Comparison of ENCODE assay signal across 9 cellular contexts in genomic region chr2:164599954-164600589, GRCh38. TPM values are rescaled to one million over a fixed set of nuclear protein-coding genes. Genes with fewer than 3 reads are reported as not detected.
DNase-seq lines count a peak whose midpoint lies in the region; ATAC-seq, FAIRE-seq and TF ChIP-seq lines count a peak whose summit lies in the region.
"Had no signal": no experiment of that assay in that cellular context is flagged by ENCODE, and none has a peak within 500 bp of the region (broad histone marks: within the 10 kb centered on the region; RNA-seq: fewer than 3 reads in every experiment).

No MANE protein-coding gene starts in this region.

- H3K14ac ChIP-seq in mesenchymal stem cell (ENCODE audit: low read length in 2 of 2): no peak overlapping the region

- no peak overlapping the region for H3K4me2 ChIP-seq in OCI-LY3 (ENCODE audit: low read length)
- H3K4me2 ChIP-seq in mesenchymal stem cell (ENCODE audit: low read length, poor library complexity, severe bottlenecking): no peak overlapping the region

- H3K9me3 ChIP-seq in OCI-LY3 (ENCODE audit: insufficient read depth, low read length) (no peaks in the 10 kb centered on the region), mesenchymal stem cell (ENCODE audit: control insufficient read depth, low read length) (no peaks in the 10 kb centered on the region)

- H3K4ac ChIP-seq in mesenchymal stem cell (ENCODE audit: low read depth in 1 of 2, low read length in 2 of 2): no peak overlapping the region

- H2BK120ac ChIP-seq in mesenchymal stem cell (ENCODE audit: low read depth, low read length): no peak overlapping the region

- H4K91ac ChIP-seq in mesenchymal stem cell (ENCODE audit: low read length): no peak overlapping the region

- H3K4me3 ChIP-seq in OCI-LY3 (ENCODE audit: low read length): no peak overlapping the region
- H3K4me3 ChIP-seq in mesenchymal stem cell (ENCODE audit: insufficient read depth in 1 of 2, low read depth in 1 of 2, low read length in 2 of 2): no peak overlapping the region

- no peak overlapping the region for H2AK5ac ChIP-seq in mesenchymal stem cell (ENCODE audit: low read length, severe bottlenecking)

- H3K9ac ChIP-seq in OCI-LY3 (ENCODE audit: low read length) (no peak overlapping the region), mesenchymal stem cell (ENCODE audit: low read length) (peak overlapping the region; percentile 79)

- no peak for FAIRE-seq in HTR-8/SVneo (lab: Jason Lieb, UNC)
- FAIRE-seq: colon had no signal

- no peaks in the 10 kb centered on the region for H3K36me3 ChIP-seq in OCI-LY3 (replicated peaks; ENCODE audit: low read depth, low read length)
- H3K36me3 ChIP-seq in mesenchymal stem cell (ENCODE audit: control insufficient read depth in 1 of 2, insufficient read depth in 2 of 2, low read depth in 1 of 2, low read length in 2 of 2): no peaks in the 10 kb centered on the region

- TF ChIP-seq CTCF in GM10248 (IDR thresholded peaks at IDR 0.05; ENCODE audit: control extremely low read depth, extremely low read depth, low read depth, missing control alignments) (peak; percentile 64), OCI-LY3 (IDR thresholded peaks at IDR 0.05; ENCODE audit: low read depth, low read length) (peak; percentile 100)

- no peak overlapping the region for H4K8ac ChIP-seq in mesenchymal stem cell (ENCODE audit: low read length)

- H3K18ac ChIP-seq in mesenchymal stem cell (ENCODE audit: low read depth in 1 of 2, low read length in 2 of 2): no peak overlapping the region

- POLR2A ChIA-PET in GM10248 (lab: Yijun Ruan, JAX): no interaction called here

- no peak overlapping the region for H3K27ac ChIP-seq in OCI-LY3 (ENCODE audit: low read length)
- no peak overlapping the region for H3K27ac ChIP-seq in mesenchymal stem cell (ENCODE audit: low read length, poor library complexity, severe bottlenecking)

- H2BK15ac ChIP-seq in mesenchymal stem cell (ENCODE audit: low read depth, poor library complexity, severe bottlenecking): no peak overlapping the region

- ATAC-seq in GM21737 (IDR thresholded peaks at IDR 0.05; ENCODE audit: unreplicated experiment): peak; percentile 96

- H2BK5ac ChIP-seq in mesenchymal stem cell (ENCODE audit: low read depth, low read length, poor library complexity, severe bottlenecking): no peak overlapping the region

- DNase-seq in GM10248 (ENCODE audit: extremely low spot score) (peak; percentile 23), HTR-8/SVneo (ENCODE audit: insufficient read length, low spot score) (peak; percentile 31), dermis blood vessel endothelial cell (peak; percentile 92), mesenchymal stem cell (peak; percentile 74), ecto neural progenitor cell (ENCODE audit: low spot score) (no peak)
- no peak for DNase-seq in stimulated activated CD8-positive, alpha-beta memory T cell treated with anti-CD3 and anti-CD28 coated beads, Interleukin-4, amount 100 ng/mL, for 48 hours

- no peaks in the 10 kb centered on the region for H3K79me2 ChIP-seq in OCI-LY3 (ENCODE audit: low read length)

- H3K79me1 ChIP-seq in mesenchymal stem cell (replicated peaks; ENCODE audit: low read length, poor library complexity, severe bottlenecking): peaks cover 9% of the 10 kb centered on the region

- no peak overlapping the region for H3K23ac ChIP-seq in mesenchymal stem cell (ENCODE audit: low read length in 2 of 2)

- CTCF ChIA-PET in GM10248 (lab: Yijun Ruan, JAX): interaction anchor here (1.0 to 2.0 kb wide), 3 partner anchors 38 to 1431 kb away, joined by 3 to 8 read pairs (median 4); no protein-coding TSS in a partner anchor

- no peaks in the 10 kb centered on the region for H3K4me1 ChIP-seq in OCI-LY3 (ENCODE audit: low read length)
- no peaks in the 10 kb centered on the region for H3K4me1 ChIP-seq in mesenchymal stem cell (ENCODE audit: control insufficient read depth, insufficient read depth, low read depth, low read length)

- H4K20me1 ChIP-seq in OCI-LY3 (ENCODE audit: insufficient read depth, low read length): no peaks in the 10 kb centered on the region

- H2BK12ac ChIP-seq in mesenchymal stem cell (ENCODE audit: low read length in 2 of 2): no peak overlapping the region

- H3K27me3 ChIP-seq in OCI-LY3 (ENCODE audit: low read depth, low read length) (no peaks in the 10 kb centered on the region), mesenchymal stem cell (ENCODE audit: control insufficient read depth in 1 of 2, insufficient read depth in 1 of 2, low read length in 2 of 2) (no peaks in the 10 kb centered on the region)

- 90% methylated on average over 1 of the region's 3 CpGs for WGBS in mesenchymal stem cell

- H2AFZ ChIP-seq in OCI-LY3 (ENCODE audit: low read depth, low read length): no peak overlapping the region
- H2AFZ ChIP-seq in mesenchymal stem cell (ENCODE audit: low read depth, low read length): no peak overlapping the region

RNA-seq across cellular contexts. Expression of gene GRB14, which starts 21.2 kb away (rescaled TPM):
- 0.51 and 2.3 TPM in 2 replicates for total RNA-seq in dermis blood vessel endothelial cell
- polyA plus RNA-seq in mesenchymal stem cell (2013, experiment 1 of 2): 0.07 TPM
- polyA plus RNA-seq in mesenchymal stem cell (2013, experiment 2 of 2): 0.07 TPM

Comparison
In these comparisons a context has a peak if more than half of its experiments do, and no peak if none do; other contexts are left out.
1. DNase-seq: peak in GM10248 (single experiment), HTR-8/SVneo (single experiment), dermis blood vessel endothelial cell (single experiment) and mesenchymal stem cell (single experiment); none in ecto neural progenitor cell (single experiment) and stimulated activated CD8-positive, alpha-beta memory T cell treated with anti-CD3 and anti-CD28 coated beads, Interleukin-4, amount 100 ng/mL, for 48 hours (single experiment).